In genomic region chr19:45899253-45899652, GRCh38 we compare ENCODE assay signal across 1 cellular context.
TF ChIP-seq lines count a peak whose summit lies in the region.

No MANE protein-coding gene starts in this region.

TF ChIP-seq in K562, 482 proteins besides CTCF, POLR2A, EP300 and RAD21:
- TF ChIP-seq BCOR (IDR thresholded peaks at IDR 0.05) = peak; percentile 52
- no peak for TF ChIP-seq DNMT1 (IDR thresholded peaks at IDR 0.05)
- no peak for TF ChIP-seq SNAPC5 (CRISPR knock-in tag; IDR thresholded peaks at IDR 0.05)
- peak; percentile 4 for TF ChIP-seq RBM25 (IDR thresholded peaks at IDR 0.05; ENCODE audit: low read depth, low read length, severe bottlenecking)
- no peak for TF ChIP-seq ZFP91 (CRISPR knock-in tag; IDR thresholded peaks at IDR 0.05)
- TF ChIP-seq SREBF2 (CRISPR knock-in tag; IDR thresholded peaks at IDR 0.05) = no peak
- TF ChIP-seq KDM1A (IDR thresholded peaks at IDR 0.05) = peak in 1 of 2 experiments; percentile 10; a peak in 1 of 4 replicates
- TF ChIP-seq RBM34 (IDR thresholded peaks at IDR 0.05; ENCODE audit: borderline replicate concordance, insufficient read depth, low read length) = no peak
